Comparison of ENCODE assay signal across 8 cellular contexts in genomic region chr15:92901053-92901761, GRCh38. TPM values are rescaled to one million over a fixed set of nuclear protein-coding genes. Genes with fewer than 3 reads are reported as not detected.
DNase-seq lines count a peak whose midpoint lies in the region; ATAC-seq and TF ChIP-seq lines count a peak whose summit lies in the region.

No MANE protein-coding gene starts in this region.

- peak overlapping the region; percentile 77 for H3K4me2 ChIP-seq in OCI-LY1 (ENCODE audit: low read length)
- H3K4me2 ChIP-seq in neural progenitor cell: peak overlapping the region; percentile 93

- ATAC-seq in effector memory CD8-positive, alpha-beta T cell (replicated peaks): no peak
- ATAC-seq in HG03280 (IDR thresholded peaks at IDR 0.05; ENCODE audit: unreplicated experiment) (no peak), left lobe of liver (no peak)

- 0 out of 2 replicates have a peak, but pooled peaks cover 2% of the 10 kb centered on the region for H4K20me1 ChIP-seq in OCI-LY1 (ENCODE audit: insufficient read depth, low read length)
- H4K20me1 ChIP-seq in neural progenitor cell (ENCODE audit: low read depth): peaks cover 91% of the 10 kb centered on the region

- H3K4me1 ChIP-seq in OCI-LY1 (ENCODE audit: insufficient read depth, low read length, severe bottlenecking) (peaks cover 47% of the 10 kb centered on the region), neural progenitor cell (peaks cover 32% of the 10 kb centered on the region)

- peaks cover 38 to 57% of the 10 kb centered on the region in 2 donors for H3K4me1 Mint-ChIP-seq in effector memory CD8-positive, alpha-beta T cell (ENCODE audit: low read depth in 2 of 2)
- H3K4me1 Mint-ChIP-seq in neural progenitor cell: peaks cover 24% of the 10 kb centered on the region

- H3K27ac Mint-ChIP-seq in effector memory CD8-positive, alpha-beta T cell: peak overlapping the region; percentile 99 to 100
- peak overlapping the region; percentile 100 for H3K27ac Mint-ChIP-seq in neural progenitor cell

- H3K27ac ChIP-seq in OCI-LY1 (ENCODE audit: low read depth, low read length, poor library complexity, severe bottlenecking) (peak overlapping the region; percentile 97), neural progenitor cell (peak overlapping the region; percentile 100)

- H3K79me2 ChIP-seq in OCI-LY1 (ENCODE audit: insufficient read depth, low read length): peaks cover 94% of the 10 kb centered on the region
- H3K79me2 ChIP-seq in neural progenitor cell (ENCODE audit: low read depth): peaks cover 100% of the 10 kb centered on the region

- no peak overlapping the region for H2AFZ ChIP-seq in OCI-LY1 (ENCODE audit: low read length)
- H2AFZ ChIP-seq in neural progenitor cell (replicated peaks): no peak overlapping the region

- H3K27me3 Mint-ChIP-seq in effector memory CD8-positive, alpha-beta T cell: no peaks in the 10 kb centered on the region
- no peaks in the 10 kb centered on the region for H3K27me3 Mint-ChIP-seq in neural progenitor cell (ENCODE audit: insufficient read depth, low read depth)

- peak overlapping the region; percentile 94 to 98 for H3K4me3 Mint-ChIP-seq in effector memory CD8-positive, alpha-beta T cell
- H3K4me3 Mint-ChIP-seq in neural progenitor cell: peak overlapping the region; percentile 93

- H3K9me3 Mint-ChIP-seq in effector memory CD8-positive, alpha-beta T cell: peaks cover 2 to 10% of the 10 kb centered on the region in 2 donors
- no peaks in the 10 kb centered on the region for H3K9me3 Mint-ChIP-seq in neural progenitor cell

- peak overlapping the region; percentile 86 for H3K4me3 ChIP-seq in GM12865 (ENCODE audit: low read depth, low read length)
- peak overlapping the region; percentile 74 for H3K4me3 ChIP-seq in OCI-LY1 (ENCODE audit: low read depth, low read length, poor library complexity, severe bottlenecking)
- peak overlapping the region; percentile 85 for H3K4me3 ChIP-seq in neural progenitor cell

- DNase-seq in GM12865 (ENCODE audit: low read depth) (no peak), neural progenitor cell (ENCODE audit: low spot score) (no peak), 8988T (no peak), NK-92 (lab: John Stamatoyannopoulos, UW; ENCODE audit: unreplicated experiment) (no peak), left lobe of liver (ENCODE audit: low spot score) (no peak)
- no peak for DNase-seq in effector memory CD8-positive, alpha-beta T cell

- H3F3A ChIP-seq in OCI-LY1 (ENCODE audit: insufficient read depth, low read length) (peaks cover 35% of the 10 kb centered on the region; the same call in 1 of the 2 replicates), neural progenitor cell (ENCODE audit: low read depth) (peaks cover 90% of the 10 kb centered on the region)

- peak overlapping the region; percentile 94 for H3K9ac ChIP-seq in OCI-LY1 (ENCODE audit: low read length)
- peak overlapping the region; percentile 98 for H3K9ac ChIP-seq in neural progenitor cell

- H3K36me3 ChIP-seq in OCI-LY1 (ENCODE audit: insufficient read depth, low read length) (peaks cover 65% of the 10 kb centered on the region), neural progenitor cell (peaks cover 39% of the 10 kb centered on the region)

- no peaks in the 10 kb centered on the region for H3K27me3 ChIP-seq in OCI-LY1 (ENCODE audit: insufficient read depth, low read length)
- H3K27me3 ChIP-seq in neural progenitor cell: no peaks in the 10 kb centered on the region

- H3K9me2 ChIP-seq in OCI-LY1 (ENCODE audit: low read depth, low read length): no peaks in the 10 kb centered on the region

- TF ChIP-seq CTCF in GM12865 (IDR thresholded peaks at IDR 0.05; ENCODE audit: insufficient read depth, low read depth, low read length, missing control alignments): no peak
- TF ChIP-seq CTCF in OCI-LY1 (IDR thresholded peaks at IDR 0.05; ENCODE audit: low read length): no peak
- TF ChIP-seq CTCF in neural progenitor cell (IDR thresholded peaks at IDR 0.05): no peak

- H3K36me3 Mint-ChIP-seq in effector memory CD8-positive, alpha-beta T cell (ENCODE audit: insufficient read depth): peaks cover 91% of the 10 kb centered on the region
- H3K36me3 Mint-ChIP-seq in neural progenitor cell: peaks cover 34% of the 10 kb centered on the region

- H3K9me3 ChIP-seq in OCI-LY1 (ENCODE audit: low read length): no peaks in the 10 kb centered on the region
- no peaks in the 10 kb centered on the region for H3K9me3 ChIP-seq in neural progenitor cell (ENCODE audit: low read depth)

RNA-seq across cellular contexts. Expression of gene CHD2, which starts 1.1 kb away (rescaled TPM):
- total RNA-seq in neural progenitor cell (ENCODE audit: low replicate concordance): 77.6 and 128 TPM in 2 replicates
- total RNA-seq in left lobe of liver: 53.1 TPM
